ENCODE assay signal across 1 cellular context in the genomic region with DNA sequence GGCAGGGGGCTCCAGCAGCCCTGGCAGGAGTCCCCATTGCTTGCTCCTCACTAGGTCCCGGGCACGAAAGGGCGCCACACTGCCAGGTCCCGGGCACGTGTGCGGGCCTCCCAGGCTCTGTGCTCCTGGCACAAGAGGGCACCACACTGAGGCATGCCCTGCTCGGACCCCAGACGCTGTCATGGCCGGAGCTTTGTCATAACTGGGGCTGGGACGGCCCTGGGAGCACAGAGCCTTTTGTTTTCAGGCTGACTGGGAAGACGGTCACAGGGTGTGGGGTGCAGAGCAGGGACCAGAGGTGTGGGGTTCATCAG.
TF ChIP-seq lines count a peak whose summit lies in the region.

No MANE protein-coding gene starts in this region.

TF ChIP-seq in GM12878, 131 proteins besides CTCF, POLR2A, EP300 and RAD21:
- TF ChIP-seq, protein P1, sequence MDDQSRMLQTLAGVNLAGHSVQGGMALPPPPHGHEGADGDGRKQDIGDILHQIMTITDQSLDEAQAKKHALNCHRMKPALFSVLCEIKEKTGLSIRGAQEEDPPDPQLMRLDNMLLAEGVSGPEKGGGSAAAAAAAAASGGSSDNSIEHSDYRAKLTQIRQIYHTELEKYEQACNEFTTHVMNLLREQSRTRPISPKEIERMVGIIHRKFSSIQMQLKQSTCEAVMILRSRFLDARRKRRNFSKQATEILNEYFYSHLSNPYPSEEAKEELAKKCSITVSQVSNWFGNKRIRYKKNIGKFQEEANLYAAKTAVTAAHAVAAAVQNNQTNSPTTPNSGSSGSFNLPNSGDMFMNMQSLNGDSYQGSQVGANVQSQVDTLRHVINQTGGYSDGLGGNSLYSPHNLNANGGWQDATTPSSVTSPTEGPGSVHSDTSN (IDR thresholded peaks at IDR 0.05; ENCODE audit: insufficient replicate concordance, low read depth, low read length): no peak
- TF ChIP-seq PKNOX1 (IDR thresholded peaks at IDR 0.05) (no peak), TBL1XR1 (IDR thresholded peaks at IDR 0.05; ENCODE audit: low read depth, low read length) (no peak), MEF2B (IDR thresholded peaks at IDR 0.05; ENCODE audit: partially characterized antibody, poor library complexity, severe bottlenecking) (no peak), POLR2AphosphoS5 (IDR thresholded peaks at IDR 0.05; ENCODE audit: low read length) (no peak), MYB (IDR thresholded peaks at IDR 0.05; ENCODE audit: borderline replicate concordance, low read depth, low read length) (no peak)
- TF ChIP-seq, protein P2, sequence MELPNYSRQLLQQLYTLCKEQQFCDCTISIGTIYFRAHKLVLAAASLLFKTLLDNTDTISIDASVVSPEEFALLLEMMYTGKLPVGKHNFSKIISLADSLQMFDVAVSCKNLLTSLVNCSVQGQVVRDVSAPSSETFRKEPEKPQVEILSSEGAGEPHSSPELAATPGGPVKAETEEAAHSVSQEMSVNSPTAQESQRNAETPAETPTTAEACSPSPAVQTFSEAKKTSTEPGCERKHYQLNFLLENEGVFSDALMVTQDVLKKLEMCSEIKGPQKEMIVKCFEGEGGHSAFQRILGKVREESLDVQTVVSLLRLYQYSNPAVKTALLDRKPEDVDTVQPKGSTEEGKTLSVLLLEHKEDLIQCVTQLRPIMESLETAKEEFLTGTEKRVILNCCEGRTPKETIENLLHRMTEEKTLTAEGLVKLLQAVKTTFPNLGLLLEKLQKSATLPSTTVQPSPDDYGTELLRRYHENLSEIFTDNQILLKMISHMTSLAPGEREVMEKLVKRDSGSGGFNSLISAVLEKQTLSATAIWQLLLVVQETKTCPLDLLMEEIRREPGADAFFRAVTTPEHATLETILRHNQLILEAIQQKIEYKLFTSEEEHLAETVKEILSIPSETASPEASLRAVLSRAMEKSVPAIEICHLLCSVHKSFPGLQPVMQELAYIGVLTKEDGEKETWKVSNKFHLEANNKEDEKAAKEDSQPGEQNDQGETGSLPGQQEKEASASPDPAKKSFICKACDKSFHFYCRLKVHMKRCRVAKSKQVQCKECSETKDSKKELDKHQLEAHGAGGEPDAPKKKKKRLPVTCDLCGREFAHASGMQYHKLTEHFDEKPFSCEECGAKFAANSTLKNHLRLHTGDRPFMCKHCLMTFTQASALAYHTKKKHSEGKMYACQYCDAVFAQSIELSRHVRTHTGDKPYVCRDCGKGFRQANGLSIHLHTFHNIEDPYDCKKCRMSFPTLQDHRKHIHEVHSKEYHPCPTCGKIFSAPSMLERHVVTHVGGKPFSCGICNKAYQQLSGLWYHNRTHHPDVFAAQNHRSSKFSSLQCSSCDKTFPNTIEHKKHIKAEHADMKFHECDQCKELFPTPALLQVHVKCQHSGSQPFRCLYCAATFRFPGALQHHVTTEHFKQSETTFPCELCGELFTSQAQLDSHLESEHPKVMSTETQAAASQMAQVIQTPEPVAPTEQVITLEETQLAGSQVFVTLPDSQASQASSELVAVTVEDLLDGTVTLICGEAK (IDR thresholded peaks at IDR 0.05; ENCODE audit: borderline replicate concordance): no peak
